In genomic region chr1:212624976-212625501, GRCh38 we compare ENCODE assay signal across 28 cellular contexts.
"Had no signal": no experiment of that assay in that cellular context is flagged by ENCODE, and none has a peak within 500 bp of the region (broad histone marks: within the 10 kb centered on the region; RNA-seq: fewer than 3 reads in every experiment).

No MANE protein-coding gene starts in this region.

- H3K9me3 ChIP-seq: heart left ventricle, left ventricle myocardium inferior, neutrophil, pancreas, prostate gland, spleen, stomach, testis, thyroid gland, transverse colon, upper lobe of left lung, vagina had no signal

- H3K4me3 Mint-ChIP-seq: immature natural killer cell; naive B cell; natural killer cell; nephron progenitor cell; neural progenitor cell; stimulated activated effector memory CD8-positive, alpha-beta T cell treated with anti-CD3 and anti-CD28 coated beads, Interleukin-12 subunit alpha, Interleukin-12 subunit beta, amount 100 ng/mL, for 72 hours had no signal

- H2AFZ ChIP-seq: neural progenitor cell had no signal

- H3K4me3 ChIP-seq: heart left ventricle, left ventricle myocardium inferior, lung, neural progenitor cell, pancreas, prostate gland, spleen, stomach, testis, thyroid gland, transverse colon, upper lobe of left lung, vagina had no signal

- H3K9ac ChIP-seq: neural progenitor cell had no signal

- H3K4me2 ChIP-seq: neural progenitor cell had no signal

- ATAC-seq: heart left ventricle; natural killer cell; pancreas; right cardiac atrium; sciatic nerve; stimulated activated effector memory CD8-positive, alpha-beta T cell treated with anti-CD3 and anti-CD28 coated beads, Interleukin-12 subunit alpha, Interleukin-12 subunit beta, amount 100 ng/mL, for 72 hours had no signal

- H3K27me3 ChIP-seq: heart left ventricle, neural progenitor cell, pancreas, stomach, testis, thyroid gland, transverse colon, upper lobe of left lung, vagina had no signal

- H3K36me3 ChIP-seq: neural progenitor cell, neutrophil, prostate gland, transverse colon, vagina had no signal

- FAIRE-seq: islet of Langerhans, pancreas, small intestine had no signal

- H3K36me3 Mint-ChIP-seq: immature natural killer cell, naive B cell, natural killer cell had no signal

- H3K27ac Mint-ChIP-seq: immature natural killer cell; natural killer cell; nephron progenitor cell; stimulated activated effector memory CD8-positive, alpha-beta T cell treated with anti-CD3 and anti-CD28 coated beads, Interleukin-12 subunit alpha, Interleukin-12 subunit beta, amount 100 ng/mL, for 72 hours had no signal

- H3K27ac ChIP-seq: heart left ventricle, left ventricle myocardium inferior, neural progenitor cell, neutrophil, pancreas, prostate gland, spleen, stomach, testis, thyroid gland, transverse colon, upper lobe of left lung, vagina had no signal

- DNase-seq: heart left ventricle; hypothalamus; immature natural killer cell; left ventricle myocardium inferior; naive B cell; natural killer cell; nephron progenitor cell; pancreas; posterior cingulate gyrus; retina; right cardiac atrium; small intestine; spleen; stimulated activated CD4-positive, alpha-beta T cell treated with anti-CD3 and anti-CD28 coated beads, Interleukin-4, amount 100 ng/mL, for 24 hours; stimulated activated naive CD4-positive, alpha-beta T cell; stomach; testis; thyroid gland; transverse colon had no signal

- H3K4me1 Mint-ChIP-seq: naive B cell had no signal

- H3K9me3 Mint-ChIP-seq: immature natural killer cell; naive B cell; natural killer cell; nephron progenitor cell; stimulated activated effector memory CD8-positive, alpha-beta T cell treated with anti-CD3 and anti-CD28 coated beads, Interleukin-12 subunit alpha, Interleukin-12 subunit beta, amount 100 ng/mL, for 72 hours had no signal

- H3K4me1 ChIP-seq: pancreas, prostate gland, testis, transverse colon, vagina had no signal
